In genomic region chr19:58277748-58278147, GRCh38 we compare ENCODE assay signal across 8 cellular contexts. TPM values are rescaled to one million over a fixed set of nuclear protein-coding genes. Genes with fewer than 3 reads are reported as not detected.
DNase-seq lines count a peak whose midpoint lies in the region; ATAC-seq and TF ChIP-seq lines count a peak whose summit lies in the region.

No MANE protein-coding gene starts in this region.

- H3K4me3 ChIP-seq in cardiac muscle cell (peak overlapping the region; percentile 58), lower lobe of right lung (peak overlapping the region; percentile 94), upper lobe of left lung (peak overlapping the region; percentile 49 to 96 (median 80))

- H3K4me1 ChIP-seq in cardiac muscle cell (ENCODE audit: low read depth) (peaks cover 5% of the 10 kb centered on the region), lower lobe of right lung (peaks cover 12% of the 10 kb centered on the region), upper lobe of left lung (peaks cover 0 to 25% (median 14%) of the 10 kb centered on the region in 4 donors)

- no peaks in the 10 kb centered on the region for H3K27me3 ChIP-seq in cardiac muscle cell
- H3K27me3 ChIP-seq in lower lobe of right lung (ENCODE audit: low read depth): no peaks in the 10 kb centered on the region
- no peaks in the 10 kb centered on the region for H3K27me3 ChIP-seq in upper lobe of left lung

- H3K4me1 Mint-ChIP-seq in brain: peaks cover 48% of the 10 kb centered on the region

- peak overlapping the region; percentile 95 to 99 (median 99) for H3K27ac Mint-ChIP-seq in brain

- TF ChIP-seq EP300 in upper lobe of left lung (IDR thresholded peaks at IDR 0.05): no peak

- peaks cover 9% of the 10 kb centered on the region for H3K27me3 Mint-ChIP-seq in brain

- intact Hi-C loops in Right ventricle myocardium superior (cut with DNase I) (no loop called here), lower lobe of right lung (cut with DNase I) (no loop called here)

- WGBS in upper lobe of left lung, 2 donors: 77 to 83% methylated on average over 13 of the region's 13 CpGs

- peaks cover 56 to 90% (median 76%) of the 10 kb centered on the region in 5 experiments for H3K9me3 Mint-ChIP-seq in brain

- no peaks in the 10 kb centered on the region for H3K36me3 ChIP-seq in cardiac muscle cell
- H3K36me3 ChIP-seq in lower lobe of right lung: peaks cover 5% of the 10 kb centered on the region
- H3K36me3 ChIP-seq in upper lobe of left lung: peaks cover 0 to 6% (median 1%) of the 10 kb centered on the region in 4 donors

- TF ChIP-seq POLR2A in upper lobe of left lung (IDR thresholded peaks at IDR 0.05): no peak

- peak overlapping the region; percentile 90 for H3K27ac ChIP-seq in cardiac muscle cell
- H3K27ac ChIP-seq in lower lobe of right lung: peak overlapping the region; percentile 91
- H3K27ac ChIP-seq in upper lobe of left lung: peak overlapping the region; percentile 77 to 94 (median 88)

- DNase-seq in cardiac muscle cell (ENCODE audit: low read depth in 1 of 2, low spot score in 1 of 2): no peak
- no peak for DNase-seq in Right ventricle myocardium superior
- DNase-seq in lower lobe of right lung: no peak
- DNase-seq in upper lobe of left lung: no peak
- no peak for DNase-seq in A172 (ENCODE audit: low spot score)

- H3K36me3 Mint-ChIP-seq in brain: peaks cover 99% of the 10 kb centered on the region

- no peaks in the 10 kb centered on the region for H3K9me3 ChIP-seq in cardiac muscle cell (ENCODE audit: low read depth)
- H3K9me3 ChIP-seq in lower lobe of right lung: peaks cover 48% of the 10 kb centered on the region
- H3K9me3 ChIP-seq in upper lobe of left lung: peaks cover 12 to 47% (median 30%) of the 10 kb centered on the region in 4 donors

- peak overlapping the region; percentile 95 to 99 (median 98) for H3K4me3 Mint-ChIP-seq in brain

- TF ChIP-seq CTCF in cardiac muscle cell (IDR thresholded peaks at IDR 0.05; ENCODE audit: low read depth, low read length) (no peak), brain (conservative IDR thresholded peaks at IDR 0.05) (no peak), lower lobe of right lung (IDR thresholded peaks at IDR 0.05) (no peak), upper lobe of left lung (IDR thresholded peaks at IDR 0.05) (no peak)

- ATAC-seq in Right ventricle myocardium superior (ENCODE audit: poor library complexity): no peak
- ATAC-seq in lower lobe of right lung: no peak
- no peak for ATAC-seq in upper lobe of left lung (ENCODE audit: low FRiP score in 2 of 2)
- no peak for ATAC-seq in GM18868 (IDR thresholded peaks at IDR 0.05; ENCODE audit: unreplicated experiment)
- no peak for ATAC-seq in HG02885 (IDR thresholded peaks at IDR 0.05; ENCODE audit: poor library complexity, unreplicated experiment)

RNA-seq across cellular contexts. Expression of gene ZNF8, which starts 1.0 kb away (rescaled TPM):
- total RNA-seq in cardiac muscle cell (11.3 and 14.7 TPM in 2 replicates), Right ventricle myocardium superior (4.6 TPM), lower lobe of right lung (5.4 TPM), upper lobe of left lung (10 to 100 TPM in 1 of 6 donors, 1 to 10 TPM in 5; 4.5 to 13.6 (median 7.1) TPM)
- polyA plus RNA-seq in cardiac muscle cell (2.2 and 2.7 TPM in 2 replicates), brain (ENCODE audit: insufficient read depth, low read depth, low replicate concordance) (3.2 TPM)
- total RNA-seq in A172 (2014; rRNA removed; shearing (Covaris generic)): 8.0 and 9.0 TPM in 2 replicates

RNA-seq across cellular contexts. Expression of gene ERVK3-1, which starts 27.4 kb away (rescaled TPM):
- 64.3 and 92.4 TPM in 2 replicates for total RNA-seq in cardiac muscle cell
- 62.8 and 62.9 TPM in 2 replicates for polyA plus RNA-seq in cardiac muscle cell
- total RNA-seq in Right ventricle myocardium superior: 20.0 TPM
- polyA plus RNA-seq in brain (ENCODE audit: insufficient read depth, low read depth, low replicate concordance): 40.0 TPM
- 31.6 TPM for total RNA-seq in lower lobe of right lung
- total RNA-seq in upper lobe of left lung: 10 to 100 TPM; 24.3 to 50.5 (median 37.0) TPM
- total RNA-seq in A172 (2014; rRNA removed; shearing (Covaris generic)): 80.2 and 89.6 TPM in 2 replicates

RNA-seq across cellular contexts. Expression of gene ZNF544, which starts 49.0 kb away (rescaled TPM):
- total RNA-seq in cardiac muscle cell: 95.9 and 103 TPM in 2 replicates
- polyA plus RNA-seq in cardiac muscle cell: 34.9 and 35.9 TPM in 2 replicates
- total RNA-seq in Right ventricle myocardium superior: 24.9 TPM
- polyA plus RNA-seq in brain (ENCODE audit: insufficient read depth, low read depth, low replicate concordance): 38.9 TPM
- total RNA-seq in lower lobe of right lung: 22.6 TPM
- 10 to 100 TPM; 12.8 to 36.7 (median 20.8) TPM for total RNA-seq in upper lobe of left lung
- total RNA-seq in A172 (2014; rRNA removed; shearing (Covaris generic)): not detected in 2 replicates

RNA-seq across cellular contexts. Expression of gene ZSCAN22, which starts 49.0 kb away (rescaled TPM):
- 2.4 and 2.5 TPM in 2 replicates for total RNA-seq in cardiac muscle cell
- 3.7 and 4.2 TPM in 2 replicates for polyA plus RNA-seq in cardiac muscle cell
- 1.7 TPM for total RNA-seq in Right ventricle myocardium superior
- 1.4 TPM for polyA plus RNA-seq in brain (ENCODE audit: insufficient read depth, low read depth, low replicate concordance)
- 3.6 TPM for total RNA-seq in lower lobe of right lung
- total RNA-seq in upper lobe of left lung: 1 to 10 TPM; 1.8 to 6.3 (median 3.7) TPM
- total RNA-seq in A172 (2014; rRNA removed; shearing (Covaris generic)): 4.0 and 4.1 TPM in 2 replicates

Comparison
In these comparisons a context has a peak if more than half of its experiments do, and no peak if none do; other contexts are left out.
1. RNA of gene ZNF544, which starts 49.0 kb away (total RNA-seq): 95.9 to 103 TPM in cardiac muscle cell, 24.9 TPM in Right ventricle myocardium superior (single experiment), 22.6 TPM in lower lobe of right lung (single experiment) and 12.8 to 36.7 TPM in upper lobe of left lung; not detected in A172; every median in the first group is over 10 times any median in the second.
2. Peak in every context shown above with its lines, with median percentiles within 50 percentile points of each other: H3K27ac ChIP-seq and H3K4me3 ChIP-seq.